8 cellular contexts compared by ENCODE assay signal in genomic region chr6:148972481-148972880, GRCh38.
A peak's percentile ranks its signal among the peaks of the same experiment; 100 is the strongest.
DNase-seq lines count a peak whose midpoint lies in the region; ATAC-seq, FAIRE-seq and TF ChIP-seq lines count a peak whose summit lies in the region.

No MANE protein-coding gene starts in this region.

- no peaks in the 10 kb centered on the region for H3K9me3 ChIP-seq in left ventricle myocardium inferior (replicated peaks)
- H3K9me3 ChIP-seq in endothelial cell of umbilical vein (replicated peaks; ENCODE audit: control insufficient read depth, insufficient read depth, low read length): no peaks in the 10 kb centered on the region

- H3K79me2 ChIP-seq in endothelial cell of umbilical vein (ENCODE audit: control insufficient read depth, insufficient read depth, low read length): no peaks in the 10 kb centered on the region

- TF ChIP-seq POLR2A in NB4 (IDR thresholded peaks at IDR 0.05; ENCODE audit: extremely low read depth, insufficient read length) (no peak), endothelial cell of umbilical vein (IDR thresholded peaks at IDR 0.05; ENCODE audit: low read depth, low read length) (no peak)

- H3K27ac ChIP-seq in left ventricle myocardium inferior (replicated peaks) (no peak overlapping the region), endothelial cell of umbilical vein (ENCODE audit: insufficient read depth, low read depth, low read length) (no peak overlapping the region)

- H3K36me3 ChIP-seq in left ventricle myocardium inferior: no peaks in the 10 kb centered on the region
- no peaks in the 10 kb centered on the region for H3K36me3 ChIP-seq in endothelial cell of umbilical vein (ENCODE audit: control insufficient read depth in 2 of 2, extremely low read depth in 1 of 2, insufficient read depth in 2 of 2, low read length in 2 of 2)

- dilution Hi-C loops in endothelial cell of umbilical vein (cut with MboI; ENCODE audit: extremely low pct_ligation_motif_present, low sequenced_read_pairs): no loop called here

- POLR2A ChIA-PET in endothelial cell of umbilical vein (lab: Charles Lee): no interaction called here

- H4K20me1 ChIP-seq in endothelial cell of umbilical vein (replicated peaks; ENCODE audit: control insufficient read depth, extremely low read depth, insufficient read depth, low read length): no peaks in the 10 kb centered on the region

- no peak overlapping the region for H2AFZ ChIP-seq in endothelial cell of umbilical vein (ENCODE audit: low read depth, low read length)

- H3K9me1 ChIP-seq in endothelial cell of umbilical vein (replicated peaks; ENCODE audit: control insufficient read depth, extremely low read depth, insufficient read depth, low read length): no peaks in the 10 kb centered on the region

- peak; percentile 9 for ATAC-seq in left ventricle myocardium superior
- no peak for ATAC-seq in GM21737 (IDR thresholded peaks at IDR 0.05; ENCODE audit: unreplicated experiment)
- ATAC-seq in GM21526 (IDR thresholded peaks at IDR 0.05; ENCODE audit: low FRiP score, unreplicated experiment): no peak

- no peak for FAIRE-seq in endothelial cell of umbilical vein (lab: Jason Lieb, UNC)

- intact Hi-C loops in left ventricle myocardium superior (cut with micrococcal nuclease): no loop called here
- intact Hi-C loops in left ventricle myocardium inferior (cut with micrococcal nuclease): no loop called here
- intact Hi-C loops in endothelial cell of umbilical vein (cut with micrococcal nuclease): no loop called here

- TF ChIP-seq CTCF in left ventricle myocardium inferior (IDR thresholded peaks at IDR 0.05; ENCODE audit: borderline replicate concordance): no peak
- TF ChIP-seq CTCF in NB4 (IDR thresholded peaks at IDR 0.05; ENCODE audit: low read depth, low read length): no peak
- TF ChIP-seq CTCF in endothelial cell of umbilical vein (IDR thresholded peaks at IDR 0.05; ENCODE audit: extremely low read depth in 1 of 2, insufficient read depth in 1 of 2, low read depth in 1 of 2, low read length in 2 of 2): no peak

- H3K4me1 ChIP-seq in left ventricle myocardium inferior: peaks cover 5% of the 10 kb centered on the region
- H3K4me1 ChIP-seq in endothelial cell of umbilical vein (ENCODE audit: control insufficient read depth, extremely low read depth, insufficient read depth, low read length): no peaks in the 10 kb centered on the region

- H3K4me3 ChIP-seq in left ventricle myocardium inferior: no peak overlapping the region
- no peak overlapping the region for H3K4me3 ChIP-seq in NB4 (ENCODE audit: low read depth, low read length)
- no peak overlapping the region for H3K4me3 ChIP-seq in endothelial cell of umbilical vein (replicated peaks in 1 of 3; ENCODE audit: insufficient read depth in 1 of 3, low read depth in 1 of 3, low read length in 3 of 3)

- H3K9ac ChIP-seq in endothelial cell of umbilical vein (replicated peaks; ENCODE audit: extremely low read depth, insufficient read depth, low read length): no peak overlapping the region

- H3K4me2 ChIP-seq in endothelial cell of umbilical vein (ENCODE audit: insufficient read depth, low read length): no peak overlapping the region

- peak; percentile 41 for DNase-seq in left ventricle myocardium superior
- no peak for DNase-seq in left ventricle myocardium inferior
- DNase-seq in NB4 (ENCODE audit: low read depth): peak; percentile 12
- peak; percentile 47 for DNase-seq in activated CD4-positive, CD25-positive, alpha-beta regulatory T cell treated with anti-CD3 and anti-CD28 coated beads, Interleukin-2, amount 50 U/mL, for 72 hours
- peak; percentile 38 for DNase-seq in endothelial cell of umbilical vein (ENCODE audit: low read depth, low spot score)
- peak; percentile 47 for DNase-seq in smooth muscle cell of the brain vasculature (ENCODE audit: low read depth, low spot score)

- H3K27me3 ChIP-seq in left ventricle myocardium inferior (ENCODE audit: low read depth) (peaks cover 16% of the 10 kb centered on the region), endothelial cell of umbilical vein (ENCODE audit: control insufficient read depth in 2 of 2, insufficient read depth in 2 of 2, low read length in 2 of 2) (peaks cover 7 to 11% of the 10 kb centered on the region in 2 experiments)

- BruUV-seq in endothelial cell of umbilical vein (replicated peaks; lab: Mats Ljungman, UMichigan): no TSS peak

- CTCF ChIA-PET in endothelial cell of umbilical vein (lab: Charles Lee): interaction anchor here (1.9 kb wide), 1 partner anchor 394 kb away, joined by 4 read pairs; no protein-coding TSS in a partner anchor

TF ChIP-seq in endothelial cell of umbilical vein, 7 proteins besides CTCF, POLR2A, EP300 and RAD21:
- TF ChIP-seq MYC (IDR thresholded peaks at IDR 0.05; ENCODE audit: low read depth, low read length): no peak
- no peak for TF ChIP-seq POLR2AphosphoS5 (IDR thresholded peaks at IDR 0.05; ENCODE audit: insufficient read depth, low read depth, low read length)
- TF ChIP-seq GATA2 (IDR thresholded peaks at IDR 0.05; ENCODE audit: insufficient read depth, insufficient read length, low read depth, low read length): no peak
- TF ChIP-seq FOS (IDR thresholded peaks at IDR 0.05; ENCODE audit: borderline replicate concordance, insufficient read depth, low read length): peak; percentile 17
- no peak for TF ChIP-seq JUN (IDR thresholded peaks at IDR 0.05; ENCODE audit: borderline replicate concordance, insufficient read depth, insufficient read length, low read depth)
- no peak for TF ChIP-seq EZH2 (IDR thresholded peaks at IDR 0.05; ENCODE audit: borderline replicate concordance, low read depth, low read length, severe bottlenecking)
- TF ChIP-seq MAX (IDR thresholded peaks at IDR 0.05; ENCODE audit: insufficient read depth, insufficient read length): no peak
